Comparison of ENCODE assay signal across 12 cellular contexts in the genomic region with DNA sequence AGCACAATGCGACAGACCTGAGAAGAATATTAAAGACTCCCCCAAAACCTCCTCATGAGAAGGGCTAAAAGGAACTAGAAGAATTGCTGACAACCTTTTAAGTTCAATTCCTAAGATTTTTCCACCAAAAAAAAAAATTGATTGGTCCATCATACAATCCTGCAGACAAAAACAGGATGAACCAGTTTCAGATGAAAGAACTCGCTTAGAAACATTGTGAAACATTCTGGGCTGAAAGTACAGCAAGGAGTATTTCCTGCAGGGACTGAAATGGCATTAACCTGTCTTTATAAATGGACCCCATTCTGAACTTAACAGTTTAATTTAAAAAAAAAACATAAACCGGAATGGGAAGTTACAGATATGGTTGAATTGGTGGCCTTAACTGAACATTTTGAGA.
"Had no signal": no experiment of that assay in that cellular context is flagged by ENCODE, and none has a peak within 500 bp of the region (broad histone marks: within the 10 kb centered on the region; RNA-seq: fewer than 3 reads in every experiment).

No MANE protein-coding gene starts in this region.

- ATAC-seq: activated CD8-positive, alpha-beta memory T cell treated with anti-CD3 and anti-CD28 coated beads, Interleukin-2, amount 10 ng/mL, durations not matched to agents 7 days and 5 days; T-cell had no signal

- H3K4me1 ChIP-seq: esophagus muscularis mucosa, sigmoid colon, spleen had no signal

- H3K9me3 ChIP-seq: esophagus muscularis mucosa, sigmoid colon, spleen had no signal

- H3K36me3 ChIP-seq: esophagus muscularis mucosa, sigmoid colon, spleen had no signal

- H3K4me3 ChIP-seq: esophagus muscularis mucosa, sigmoid colon, spleen had no signal

- DNase-seq: activated CD4-positive, alpha-beta memory T cell treated with anti-CD3 and anti-CD28 coated beads for 36 hours; activated CD4-positive, alpha-beta T cell treated with anti-CD3 and anti-CD28 coated beads for 1 hour; activated CD8-positive, alpha-beta memory T cell treated with anti-CD3 and anti-CD28 coated beads, Interleukin-2, amount 10 ng/mL, durations not matched to agents 7 days and 5 days; activated effector memory CD4-positive, alpha-beta T cell treated with Interleukin-2 at 50 U/mL for 16 hours; activated naive CD4-positive, alpha-beta T cell treated with anti-CD3 and anti-CD28 coated beads, Interleukin-2, amount 50 U/mL, for 16 hours; activated T-cell treated with anti-CD3 and anti-CD28 coated beads, Interleukin-2, amount 50 U/mL, for 1 hour; midbrain; sigmoid colon; spleen; T-cell; T-helper 9 cell had no signal

- H3K27ac ChIP-seq: esophagus muscularis mucosa, sigmoid colon, spleen had no signal

- H3K27me3 ChIP-seq: esophagus muscularis mucosa, sigmoid colon, spleen had no signal
